Comparison of ENCODE assay signal across 8 cellular contexts in the genomic region with DNA sequence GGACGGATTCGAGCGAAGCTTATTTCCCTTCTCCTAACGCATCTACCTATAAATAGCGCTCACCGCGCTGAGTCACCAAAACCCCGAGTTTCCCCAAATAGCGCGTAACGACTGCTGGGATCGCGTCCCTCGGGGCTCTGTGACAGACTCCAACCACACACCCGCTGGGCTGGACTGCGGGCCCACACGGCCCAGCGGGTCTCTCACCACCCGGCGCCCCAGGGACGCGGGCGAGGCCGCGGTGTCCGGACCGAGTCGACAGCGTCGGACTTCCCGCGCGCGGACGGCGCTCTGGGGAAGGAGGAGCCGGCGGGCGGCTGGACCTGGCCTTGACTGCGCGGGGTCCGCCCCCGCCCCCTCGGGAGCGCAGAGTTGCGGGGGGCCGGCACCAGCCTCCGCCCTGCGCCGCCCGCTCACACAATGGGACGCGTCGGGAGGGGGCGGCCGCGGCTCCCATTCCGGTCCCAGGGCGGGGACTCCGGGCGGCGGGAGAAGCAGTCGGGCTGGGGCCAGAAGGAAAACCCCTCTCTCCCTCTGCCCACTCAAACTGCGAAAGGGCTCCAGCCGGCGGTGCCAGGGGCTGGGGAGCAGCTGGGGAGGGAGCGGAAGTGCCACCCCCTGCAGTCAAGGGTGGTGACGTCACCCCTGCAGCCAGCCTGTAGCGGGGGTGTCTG.
DNase-seq lines count a peak whose midpoint lies in the region; ATAC-seq and TF ChIP-seq lines count a peak whose summit lies in the region.

No MANE protein-coding gene starts in this region.

- peaks cover 19 to 57% (median 39%) of the 10 kb centered on the region in 4 donors for H3K4me1 Mint-ChIP-seq in naive thymus-derived CD8-positive, alpha-beta T cell

- BruUV-seq in Panc1 (replicated peaks; lab: Mats Ljungman, UMichigan) = no TSS peak

- H3K9me3 ChIP-seq in Panc1 (ENCODE audit: control insufficient read depth, insufficient read depth, low read depth, low read length) = no peaks in the 10 kb centered on the region
- no peaks in the 10 kb centered on the region for H3K9me3 ChIP-seq in stomach smooth muscle (ENCODE audit: control insufficient read depth in 2 of 2, low read length in 2 of 2)

- TF ChIP-seq CTCF in Panc1 (IDR thresholded peaks at IDR 0.05) = no peak; the same call in 1 of the 2 replicates

- H3K27ac ChIP-seq in Panc1 (ENCODE audit: low read length) = peak overlapping the region; percentile 97
- peak overlapping the region; percentile 96 for H3K27ac ChIP-seq in stomach smooth muscle (ENCODE audit: low read length)

- peaks cover 0 to under 1% (median 0%) of the 10 kb centered on the region in 3 donors for H3K36me3 Mint-ChIP-seq in naive thymus-derived CD8-positive, alpha-beta T cell

- no peaks in the 10 kb centered on the region for H3K9me3 Mint-ChIP-seq in naive thymus-derived CD8-positive, alpha-beta T cell

- H3K36me3 ChIP-seq in Panc1 (ENCODE audit: control insufficient read depth, insufficient read depth, low read length) = no peaks in the 10 kb centered on the region; the same call in none of the 2 replicates
- H3K36me3 ChIP-seq in stomach smooth muscle (ENCODE audit: control insufficient read depth in 2 of 2, insufficient read depth in 2 of 2, low read length in 2 of 2) = no peaks in the 10 kb centered on the region

- POLR2A ChIA-PET in Panc1 (lab: Charles Lee) = interaction anchor here (0.5 kb wide), 1 partner anchor 188 kb away, joined by 3 read pairs; the partner anchor contains the start of gene SPRYD7
- POLR2A ChIA-PET in naive thymus-derived CD8-positive, alpha-beta T cell (lab: Charles Lee) = interaction anchor here (0.6 to 6.3 kb wide), 24 partner anchors 7 to 793 kb away, joined by 3 to 176 read pairs (median 5); partner anchors contain the start of genes CAB39L, EBPL, PHF11 and RNASEH2B

- H3K27me3 Mint-ChIP-seq in naive thymus-derived CD8-positive, alpha-beta T cell = peaks cover 2 to 30% (median 11%) of the 10 kb centered on the region in 5 donors

- CTCF ChIA-PET in Panc1 (lab: Charles Lee) = no interaction called here

- H3K4me1 ChIP-seq in Panc1 (ENCODE audit: control insufficient read depth, insufficient read depth, low read length) (peaks cover 33% of the 10 kb centered on the region), stomach smooth muscle (ENCODE audit: control insufficient read depth, insufficient read depth, low read length) (peaks cover 30% of the 10 kb centered on the region)

- DNase-seq in DMS153 (lab: John Stamatoyannopoulos, UW) = peak; percentile 95
- peak; percentile 95 for DNase-seq in HuH-7 (ENCODE audit: low spot score)
- DNase-seq in Panc1 (ENCODE audit: low read depth, low spot score) = no peak
- DNase-seq in activated T-helper 1 cell treated with anti-CD3 and anti-CD28 coated beads, Interleukin-2, amount 50 U/mL, for 16 hours (ENCODE audit: low read depth in 1 of 2, low spot score in 1 of 2) = peak; percentile 44 to 62
- DNase-seq in fibroblast of gingiva (ENCODE audit: low read depth) = peak; percentile 98
- peak in 8 of 10 donors; percentile 36 to 77 (median 60) for DNase-seq in naive thymus-derived CD8-positive, alpha-beta T cell

- in situ Hi-C loops in Panc1 (cut with HindIII; ENCODE audit: low pct_unique_long_range_greater_than_20kb, low sequenced_read_pairs) = no loop called here

- intact Hi-C loops in Panc1 (cut with micrococcal nuclease; ENCODE audit: unreplicated experiment) = loop anchor here (5.0 kb wide), 1 partner anchor 42 kb away; no protein-coding TSS in a partner anchor

- H3K27ac Mint-ChIP-seq in naive thymus-derived CD8-positive, alpha-beta T cell = peak overlapping the region; percentile 76 to 98 (median 96)

- ATAC-seq in GM21526 (IDR thresholded peaks at IDR 0.05; ENCODE audit: low FRiP score, unreplicated experiment) (peak; percentile 59), Panc1 (peak; percentile 90)
- peak; percentile 66 to 75 for ATAC-seq in naive thymus-derived CD8-positive, alpha-beta T cell

- H3K27me3 ChIP-seq in Panc1 (ENCODE audit: control insufficient read depth, insufficient read depth, low read length) = no peaks in the 10 kb centered on the region
- H3K27me3 ChIP-seq in stomach smooth muscle (ENCODE audit: control insufficient read depth in 1 of 2, insufficient read depth in 2 of 2, low read length in 2 of 2) = peaks cover 4 to 20% of the 10 kb centered on the region in 2 donors

- H3K4me3 Mint-ChIP-seq in naive thymus-derived CD8-positive, alpha-beta T cell = peak overlapping the region; percentile 86 to 96 (median 91)

- peak overlapping the region; percentile 74 to 81 for H3K4me3 ChIP-seq in Panc1 (ENCODE audit: low read depth in 2 of 2, low read length in 2 of 2)
- H3K4me3 ChIP-seq in stomach smooth muscle (ENCODE audit: low read length in 2 of 2) = peak overlapping the region; percentile 56 to 93

- peak overlapping the region; percentile 72 to 96 for H3K9ac ChIP-seq in stomach smooth muscle (ENCODE audit: low read length in 2 of 2)
